ENCODE assay signal across 15 cellular contexts in the genomic region with DNA sequence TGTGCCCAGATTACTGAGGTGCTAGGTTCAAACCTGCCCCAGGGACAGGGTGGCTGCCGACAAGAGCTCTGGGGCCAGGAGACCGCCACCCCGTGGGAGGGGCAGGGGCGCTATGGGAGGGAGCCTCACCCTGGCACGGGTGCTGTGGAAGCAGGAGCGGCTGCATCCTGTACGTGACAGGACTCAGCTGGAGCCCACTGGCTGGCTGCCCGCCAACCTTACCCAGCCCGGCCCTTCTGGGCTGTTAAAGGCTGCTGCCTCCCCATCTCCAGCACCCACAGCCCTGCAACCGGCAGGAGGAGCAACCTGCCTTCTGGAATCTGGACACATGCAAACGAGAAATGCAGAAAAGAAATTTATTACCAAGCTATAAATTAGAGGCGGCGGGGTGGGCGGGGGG. TPM values are rescaled to one million over a fixed set of nuclear protein-coding genes. Genes with fewer than 3 reads are reported as not detected.
DNase-seq lines count a peak whose midpoint lies in the region; ATAC-seq and TF ChIP-seq lines count a peak whose summit lies in the region.
"Had no signal": no experiment of that assay in that cellular context is flagged by ENCODE, and none has a peak within 500 bp of the region (broad histone marks: within the 10 kb centered on the region; RNA-seq: fewer than 3 reads in every experiment).

No MANE protein-coding gene starts in this region.

- H3K9me3 Mint-ChIP-seq in activated naive CD4-positive, alpha-beta T cell treated with anti-CD3 and anti-CD28 coated beads, Interleukin-2, amount 50 U/mL, for 72 hours = no peaks in the 10 kb centered on the region
- H3K9me3 Mint-ChIP-seq: activated naive CD8-positive, alpha-beta T cell treated with anti-CD3 and anti-CD28 coated beads, Interleukin-2, amount 10 ng/mL, durations not matched to agents 7 days and 5 days had no signal

- H3K27me3 ChIP-seq in cardiac muscle cell = no peaks in the 10 kb centered on the region

- no peaks in the 10 kb centered on the region for H3K36me3 Mint-ChIP-seq in activated naive CD4-positive, alpha-beta T cell treated with anti-CD3 and anti-CD28 coated beads, Interleukin-2, amount 50 U/mL, for 72 hours

- DNase-seq in NCI-H1417 (lab: John Stamatoyannopoulos, UW) (peak; percentile 2 to 67 (median 42)), NCI-H1417 treated with DMSO at 0.1 percent for 48 hours (lab: John Stamatoyannopoulos, UW) (no peak), NCI-H526 treated with DMSO at 0.1 percent for 48 hours (lab: John Stamatoyannopoulos, UW) (peak; percentile 40), cardiac muscle cell (ENCODE audit: low read depth in 1 of 2, low spot score in 1 of 2) (peak; percentile 23 to 71), sciatic nerve (ENCODE audit: low spot score) (no peak)
- DNase-seq in activated naive CD4-positive, alpha-beta T cell treated with anti-CD3 and anti-CD28 coated beads, Interleukin-2, amount 50 U/mL, for 72 hours (ENCODE audit: low spot score in 2 of 2) = no peak
- DNase-seq in stimulated activated CD4-positive, alpha-beta T cell treated with anti-CD3 and anti-CD28 coated beads, Interleukin-4, amount 100 ng/mL, for 1 hour = no peak
- DNase-seq: ACHN; activated CD8-positive, alpha-beta memory T cell treated with anti-CD3 and anti-CD28 coated beads for 24 hours; activated naive CD8-positive, alpha-beta T cell treated with anti-CD3 and anti-CD28 coated beads, Interleukin-2, amount 10 ng/mL, durations not matched to agents 7 days and 5 days; hippocampal formation; retina; T-helper 2 cell had no signal

- no peaks in the 10 kb centered on the region for H3K9me3 ChIP-seq in cardiac muscle cell (ENCODE audit: low read depth)

- peaks cover 3% of the 10 kb centered on the region for H3K36me3 ChIP-seq in cardiac muscle cell

- H3K27ac Mint-ChIP-seq in activated naive CD4-positive, alpha-beta T cell treated with anti-CD3 and anti-CD28 coated beads, Interleukin-2, amount 50 U/mL, for 72 hours = no peak overlapping the region
- H3K27ac Mint-ChIP-seq: activated naive CD8-positive, alpha-beta T cell treated with anti-CD3 and anti-CD28 coated beads, Interleukin-2, amount 10 ng/mL, durations not matched to agents 7 days and 5 days had no signal

- intact Hi-C loops in sciatic nerve (cut with DNase I) = no loop called here

- no peak overlapping the region for H3K4me3 ChIP-seq in cardiac muscle cell

- peaks cover 8% of the 10 kb centered on the region for H3K4me1 ChIP-seq in cardiac muscle cell (ENCODE audit: low read depth)

- H3K27ac ChIP-seq in cardiac muscle cell = peak overlapping the region; percentile 89
- H3K27ac ChIP-seq: HL-60 had no signal

- peak; percentile 8 for ATAC-seq in sciatic nerve
- ATAC-seq in activated naive CD4-positive, alpha-beta T cell treated with anti-CD3 and anti-CD28 coated beads, Interleukin-2, amount 50 U/mL, for 72 hours = no peak
- no peak for ATAC-seq in HG03457 (IDR thresholded peaks at IDR 0.05; ENCODE audit: unreplicated experiment)

- TF ChIP-seq CTCF in cardiac muscle cell (IDR thresholded peaks at IDR 0.05; ENCODE audit: low read depth, low read length) = peak; percentile 26

RNA-seq across cellular contexts. Expression of a gene that starts 11.2 kb away (rescaled TPM):
- total RNA-seq in cardiac muscle cell = 65.1 and 72.5 TPM in 2 replicates
- polyA plus RNA-seq in cardiac muscle cell = 71.8 and 82.8 TPM in 2 replicates
- 37.8 TPM for total RNA-seq in sciatic nerve
- 10 to 100 TPM; 53.7 to 63.1 TPM for total RNA-seq in activated naive CD4-positive, alpha-beta T cell treated with anti-CD3 and anti-CD28 coated beads, Interleukin-2, amount 50 U/mL, for 72 hours

RNA-seq across cellular contexts. Expression of a gene that starts 24.0 kb away (rescaled TPM):
- 10.4 and 14.5 TPM in 2 replicates for total RNA-seq in cardiac muscle cell
- 10.3 and 15.4 TPM in 2 replicates for polyA plus RNA-seq in cardiac muscle cell
- 39.4 TPM for total RNA-seq in sciatic nerve
- total RNA-seq in activated naive CD4-positive, alpha-beta T cell treated with anti-CD3 and anti-CD28 coated beads, Interleukin-2, amount 50 U/mL, for 72 hours = under 1 TPM; 0.16 to 0.80 TPM

RNA-seq across cellular contexts. Expression of a gene that starts 31.7 kb away (rescaled TPM):
- total RNA-seq in cardiac muscle cell (23.3 and 33.3 TPM in 2 replicates), sciatic nerve (38.4 TPM)
- 18.9 and 30.5 TPM in 2 replicates for polyA plus RNA-seq in cardiac muscle cell
- not detected for total RNA-seq in activated naive CD4-positive, alpha-beta T cell treated with anti-CD3 and anti-CD28 coated beads, Interleukin-2, amount 50 U/mL, for 72 hours

Comparison
In these comparisons a context has a peak if more than half of its experiments do, and no peak if none do; other contexts are left out.
1. DNase-seq: peak in NCI-H1417 (3 of 3), NCI-H526 treated with DMSO at 0.1 percent for 48 hours (single experiment) and cardiac muscle cell (2 of 2); none in NCI-H1417 treated with DMSO at 0.1 percent for 48 hours (single experiment), sciatic nerve (single experiment), activated naive CD4-positive, alpha-beta T cell treated with anti-CD3 and anti-CD28 coated beads, Interleukin-2, amount 50 U/mL, for 72 hours (0 of 2) and stimulated activated CD4-positive, alpha-beta T cell treated with anti-CD3 and anti-CD28 coated beads, Interleukin-4, amount 100 ng/mL, for 1 hour (single experiment).
2. RNA of a gene that starts 31.7 kb away (total RNA-seq): 38.4 TPM in sciatic nerve (single experiment) and 23.3 to 33.3 TPM in cardiac muscle cell; not detected in activated naive CD4-positive, alpha-beta T cell treated with anti-CD3 and anti-CD28 coated beads, Interleukin-2, amount 50 U/mL, for 72 hours; every median in the first group is over 10 times any median in the second.